ENCODE assay signal across 14 cellular contexts in genomic region chr1:213683529-213683928, GRCh38.
A peak's percentile ranks its signal among the peaks of the same experiment; 100 is the strongest.
DNase-seq lines count a peak whose midpoint lies in the region; ATAC-seq and TF ChIP-seq lines count a peak whose summit lies in the region.
"Had no signal": no experiment of that assay in that cellular context is flagged by ENCODE, and none has a peak within 500 bp of the region (broad histone marks: within the 10 kb centered on the region; RNA-seq: fewer than 3 reads in every experiment).

No MANE protein-coding gene starts in this region.

- DNase-seq in NCI-H82 treated with DMSO at 0.1 percent for 48 hours (lab: John Stamatoyannopoulos, UW; ENCODE audit: unreplicated experiment) (peak; percentile 4), left colon (peak; percentile 43 to 52), NK-92 (lab: John Stamatoyannopoulos, UW; ENCODE audit: unreplicated experiment) (no peak), T-helper 2 cell (no peak), esophagus squamous epithelium (lab: John Stamatoyannopoulos, UW) (no peak), H4 (ENCODE audit: low spot score) (no peak)
- DNase-seq: ACHN; BE2C; Caco-2; CD4-positive, alpha-beta T cell; GDM1 had no signal

- H3K27me3 ChIP-seq in esophagus squamous epithelium: no peaks in the 10 kb centered on the region
- H3K27me3 ChIP-seq: BE2C had no signal

- TF ChIP-seq CTCF in HEK293 (tag by site-specific recombination; IDR thresholded peaks at IDR 0.05): no peak
- TF ChIP-seq CTCF in esophagus squamous epithelium (IDR thresholded peaks at IDR 0.05): no peak

- H3K9me3 ChIP-seq in HEK293 (ENCODE audit: control insufficient read depth, insufficient read depth, low read depth, low read length) (no peaks in the 10 kb centered on the region), esophagus squamous epithelium (no peaks in the 10 kb centered on the region)
- H3K9me3 ChIP-seq: BE2C, Caco-2, HAP-1 had no signal

- intact Hi-C loops in left colon (cut with DNase I, micrococcal nuclease) (no loop called here), esophagus squamous epithelium (cut with DNase I) (no loop called here)

- ATAC-seq in left colon: peak; percentile 70

- TF ChIP-seq POLR2A in esophagus squamous epithelium (IDR thresholded peaks at IDR 0.05): no peak

- H3K4me1 ChIP-seq in HEK293 (ENCODE audit: control insufficient read depth, insufficient read depth, low read length) (0 out of 2 replicates have a peak, but pooled peaks cover 3% of the 10 kb centered on the region), esophagus squamous epithelium (peaks cover 0 to 13% (median 5%) of the 10 kb centered on the region in 3 donors)
- H3K4me1 ChIP-seq: BE2C, Caco-2, HAP-1 had no signal

- CTCF ChIA-PET in HEK293 (lab: Yijun Ruan, JAX): interaction anchor here (0.7 kb wide), 1 partner anchor 427 kb away, joined by 3 read pairs; no protein-coding TSS in a partner anchor

- H3K27ac ChIP-seq in HEK293 (ENCODE audit: extremely low read depth, low read depth, low read length) (no peak overlapping the region), esophagus squamous epithelium (no peak overlapping the region)
- H3K27ac ChIP-seq: C4-2B had no signal

- WGBS in esophagus squamous epithelium, 2 donors: 68 to 72% methylated on average over 6 to 7 of the region's 7 CpGs

- POLR2A ChIA-PET in HEK293 (lab: Yijun Ruan, JAX): interaction anchor here (0.7 kb wide), 1 partner anchor 211 kb away, joined by 4 read pairs; no protein-coding TSS in a partner anchor

- H3K36me3 ChIP-seq in HEK293 (ENCODE audit: control insufficient read depth in 2 of 2, insufficient read depth in 1 of 2, low read length in 2 of 2) (no peaks in the 10 kb centered on the region), esophagus squamous epithelium (no peaks in the 10 kb centered on the region)
- H3K36me3 ChIP-seq: BE2C, HAP-1 had no signal

- no peak overlapping the region for H3K4me3 ChIP-seq in HEK293 (ENCODE audit: low read depth, low read length)
- H3K4me3 ChIP-seq in esophagus squamous epithelium: no peak overlapping the region
- H3K4me3 ChIP-seq: HAP-1 had no signal

TF ChIP-seq in HEK293, 187 proteins besides CTCF, POLR2A, EP300 and RAD21:
- TF ChIP-seq SCRT2 (tag by site-specific recombination; IDR thresholded peaks at IDR 0.05) (peak; percentile 81), OVOL3 (tag by site-specific recombination; IDR thresholded peaks at IDR 0.05) (no peak)
TF ChIP-seq in HEK293: peak in this region for 1.

Comparison
In these comparisons a context has a peak if more than half of its experiments do, and no peak if none do; other contexts are left out.
1. DNase-seq: peak in NCI-H82 treated with DMSO at 0.1 percent for 48 hours (single experiment) and left colon (2 of 2); none in NK-92 (single experiment), T-helper 2 cell (0 of 5), esophagus squamous epithelium (single experiment) and H4 (single experiment).